25 cellular contexts compared by ENCODE assay signal in genomic region chr2:19895535-19895934, GRCh38. TPM values are rescaled to one million over a fixed set of nuclear protein-coding genes. Genes with fewer than 3 reads are reported as not detected.
A peak's percentile ranks its signal among the peaks of the same experiment; 100 is the strongest.
DNase-seq lines count a peak whose midpoint lies in the region; ATAC-seq, FAIRE-seq and TF ChIP-seq lines count a peak whose summit lies in the region.
"Had no signal": no experiment of that assay in that cellular context is flagged by ENCODE, and none has a peak within 500 bp of the region (broad histone marks: within the 10 kb centered on the region; RNA-seq: fewer than 3 reads in every experiment).

No MANE protein-coding gene starts in this region.

- peak overlapping the region; percentile 43 for H3K27ac Mint-ChIP-seq in activated naive CD4-positive, alpha-beta T cell treated with anti-CD3 and anti-CD28 coated beads, Interleukin-2, amount 50 U/mL, for 24 hours
- H3K27ac Mint-ChIP-seq in astrocyte (ENCODE audit: unreplicated experiment), result peak overlapping the region; percentile 66
- peak overlapping the region in 1 of 7 donors; percentile 14 for H3K27ac Mint-ChIP-seq in CD4-positive, alpha-beta memory T cell

- peak overlapping the region; percentile 72 for H3K4me2 ChIP-seq in Loucy (ENCODE audit: low read depth, low read length, poor library complexity, severe bottlenecking)
- no peak overlapping the region for H3K4me2 ChIP-seq in astrocyte (ENCODE audit: low read length)
- H3K4me2 ChIP-seq: KMS-11 had no signal

- CTCF ChIA-PET in CD4-positive, alpha-beta memory T cell (lab: Charles Lee; ENCODE audit: partially characterized antibody), result no interaction called here

- intact Hi-C loops in CD4-positive, alpha-beta memory T cell (cut with micrococcal nuclease), result no loop called here

- peak overlapping the region; percentile 50 for H3K9ac ChIP-seq in Loucy (ENCODE audit: low read depth, low read length, poor library complexity, severe bottlenecking)
- no peak overlapping the region for H3K9ac ChIP-seq in astrocyte (ENCODE audit: low read length)
- H3K9ac ChIP-seq: KMS-11, parathyroid adenoma had no signal

- H3K4me3 Mint-ChIP-seq in activated naive CD4-positive, alpha-beta T cell treated with anti-CD3 and anti-CD28 coated beads, Interleukin-2, amount 50 U/mL, for 24 hours, result no peak overlapping the region
- no peak overlapping the region for H3K4me3 Mint-ChIP-seq in astrocyte (ENCODE audit: unreplicated experiment)
- H3K4me3 Mint-ChIP-seq in CD4-positive, alpha-beta memory T cell, result peak overlapping the region in 3 of 8 donors; percentile 1 to 57 (median 54)
- H3K4me3 Mint-ChIP-seq: immature natural killer cell had no signal

- peaks cover 68% of the 10 kb centered on the region for H3K4me1 Mint-ChIP-seq in activated naive CD4-positive, alpha-beta T cell treated with anti-CD3 and anti-CD28 coated beads, Interleukin-2, amount 50 U/mL, for 24 hours
- peaks cover 25% of the 10 kb centered on the region for H3K4me1 Mint-ChIP-seq in astrocyte (ENCODE audit: low read depth, unreplicated experiment)
- peaks cover 30 to 56% (median 42%) of the 10 kb centered on the region in 4 donors for H3K4me1 Mint-ChIP-seq in CD4-positive, alpha-beta memory T cell

- no peak for DNase-seq in activated naive CD4-positive, alpha-beta T cell (lab: John Stamatoyannopoulos, UW)
- DNase-seq in astrocyte (ENCODE audit: low read depth) (no peak), ACHN (no peak)
- DNase-seq in stimulated activated naive CD8-positive, alpha-beta T cell treated with anti-CD3 and anti-CD28 coated beads, Interleukin-15, Interleukin-2, amounts not matched to agents 100 U/mL and 50 U/mL, for 24 hours, result no peak
- no peak for DNase-seq in CD4-positive, alpha-beta memory T cell
- DNase-seq: activated naive CD4-positive, alpha-beta T cell treated with anti-CD3 and anti-CD28 coated beads, Interleukin-2, amount 50 U/mL, for 16 hours; Caco-2; dorsolateral prefrontal cortex; glutamatergic neuron; GOT3; immature natural killer cell; NCI-H1417; NCI-H2171 treated with DMSO at 0.1 percent for 48 hours; stimulated activated CD4-positive, alpha-beta T cell treated with anti-CD3 and anti-CD28 coated beads, Interleukin-2, amount 100 ng/mL, for 48 hours had no signal

- H3K79me2 ChIP-seq in Loucy (ENCODE audit: insufficient read depth, low read length), result peaks cover 53% of the 10 kb centered on the region
- H3K79me2 ChIP-seq in astrocyte (ENCODE audit: insufficient read depth, low read length), result peaks cover 61% of the 10 kb centered on the region

- no peaks in the 10 kb centered on the region for H3K9me3 Mint-ChIP-seq in activated naive CD4-positive, alpha-beta T cell treated with anti-CD3 and anti-CD28 coated beads, Interleukin-2, amount 50 U/mL, for 24 hours
- H3K9me3 Mint-ChIP-seq in astrocyte (ENCODE audit: unreplicated experiment), result no peaks in the 10 kb centered on the region
- no peaks in the 10 kb centered on the region for H3K9me3 Mint-ChIP-seq in CD4-positive, alpha-beta memory T cell
- H3K9me3 Mint-ChIP-seq: immature natural killer cell had no signal

- H3K27me3 Mint-ChIP-seq in activated naive CD4-positive, alpha-beta T cell treated with anti-CD3 and anti-CD28 coated beads, Interleukin-2, amount 50 U/mL, for 24 hours, result no peaks in the 10 kb centered on the region
- no peaks in the 10 kb centered on the region for H3K27me3 Mint-ChIP-seq in astrocyte (ENCODE audit: low read depth, unreplicated experiment)
- no peaks in the 10 kb centered on the region for H3K27me3 Mint-ChIP-seq in CD4-positive, alpha-beta memory T cell

- H3F3A ChIP-seq in Loucy (ENCODE audit: low read depth), result no peaks in the 10 kb centered on the region

- no peak for TF ChIP-seq CTCF in Loucy (conservative IDR thresholded peaks at IDR 0.05; ENCODE audit: low read length)
- TF ChIP-seq CTCF in astrocyte (IDR thresholded peaks at IDR 0.05; ENCODE audit: insufficient read depth, low read depth, low read length), result no peak

- H3K4me1 ChIP-seq in Loucy (ENCODE audit: insufficient read depth, low read length, poor library complexity, severe bottlenecking) (peaks cover 52% of the 10 kb centered on the region), astrocyte (ENCODE audit: insufficient read depth, low read length) (peaks cover 9% of the 10 kb centered on the region)
- peaks cover 55% of the 10 kb centered on the region for H3K4me1 ChIP-seq in CD4-positive, alpha-beta memory T cell (ENCODE audit: insufficient read depth, low read length)
- H3K4me1 ChIP-seq: Caco-2 had no signal

- H3K36me3 ChIP-seq in Loucy (ENCODE audit: insufficient read depth, low read length), result no peaks in the 10 kb centered on the region
- H3K36me3 ChIP-seq in astrocyte (ENCODE audit: insufficient read depth, low read length), result no peaks in the 10 kb centered on the region
- no peaks in the 10 kb centered on the region for H3K36me3 ChIP-seq in CD4-positive, alpha-beta memory T cell (ENCODE audit: insufficient read depth, low read length)
- H3K36me3 ChIP-seq: suprapubic skin had no signal

- in situ Hi-C loops in ACHN (cut with HindIII; ENCODE audit: low pct_ligation_motif_present, low pct_unique_long_range_greater_than_20kb, low sequenced_read_pairs), result no loop called here

- H3K27ac ChIP-seq in astrocyte (ENCODE audit: low read depth, low read length), result no peak overlapping the region
- no peak overlapping the region for H3K27ac ChIP-seq in CD4-positive, alpha-beta memory T cell (ENCODE audit: low read depth, low read length)
- H3K27ac ChIP-seq: dorsolateral prefrontal cortex, esophagus muscularis mucosa, HL-60, KMS-11, parathyroid adenoma, suprapubic skin, VCaP had no signal

- H3K9me2 ChIP-seq in Loucy (replicated peaks; ENCODE audit: low read depth, low read length), result no peaks in the 10 kb centered on the region

- POLR2A ChIA-PET in CD4-positive, alpha-beta memory T cell (lab: Charles Lee; ENCODE audit: partially characterized antibody), result interaction anchor here (1.3 kb wide), 1 partner anchor 27 kb away, joined by 3 read pairs; no protein-coding TSS in a partner anchor

- H2AFZ ChIP-seq in Loucy (ENCODE audit: low read length) (no peak overlapping the region), astrocyte (ENCODE audit: low read depth, low read length) (no peak overlapping the region)
- H2AFZ ChIP-seq: parathyroid adenoma had no signal

- H3K4me3 ChIP-seq in Loucy (ENCODE audit: low read length, poor library complexity, severe bottlenecking), result peak overlapping the region; percentile 51
- no peak overlapping the region for H3K4me3 ChIP-seq in astrocyte (ENCODE audit: insufficient read depth, low read depth, low read length)
- H3K4me3 ChIP-seq in CD4-positive, alpha-beta memory T cell (ENCODE audit: low read length in 2 of 2), result no peak overlapping the region
- H3K4me3 ChIP-seq: dorsolateral prefrontal cortex, esophagus muscularis mucosa, suprapubic skin had no signal

- H3K36me3 Mint-ChIP-seq in activated naive CD4-positive, alpha-beta T cell treated with anti-CD3 and anti-CD28 coated beads, Interleukin-2, amount 50 U/mL, for 24 hours, result peaks cover 7% of the 10 kb centered on the region
- no peaks in the 10 kb centered on the region for H3K36me3 Mint-ChIP-seq in astrocyte (ENCODE audit: low read depth, unreplicated experiment)
- H3K36me3 Mint-ChIP-seq in CD4-positive, alpha-beta memory T cell, result peaks cover 9 to 20% of the 10 kb centered on the region in 2 donors

- H3K9me3 ChIP-seq in Loucy (ENCODE audit: insufficient read depth, low read depth, low read length) (no peaks in the 10 kb centered on the region), astrocyte (ENCODE audit: insufficient read depth, low read depth, low read length) (no peaks in the 10 kb centered on the region)
- H3K9me3 ChIP-seq in CD4-positive, alpha-beta memory T cell (ENCODE audit: control insufficient read depth in 1 of 2, low read length in 2 of 2), result no peaks in the 10 kb centered on the region
- H3K9me3 ChIP-seq: Caco-2, esophagus muscularis mucosa, suprapubic skin had no signal

- H3K27me3 ChIP-seq in Loucy (ENCODE audit: insufficient read depth, low read length, poor library complexity, severe bottlenecking) (no peaks in the 10 kb centered on the region), astrocyte (ENCODE audit: insufficient read depth, low read length) (no peaks in the 10 kb centered on the region)
- H3K27me3 ChIP-seq in CD4-positive, alpha-beta memory T cell (ENCODE audit: insufficient read depth, low read length), result no peaks in the 10 kb centered on the region
- H3K27me3 ChIP-seq: dorsolateral prefrontal cortex, esophagus muscularis mucosa, suprapubic skin had no signal

- ATAC-seq in stimulated activated naive CD8-positive, alpha-beta T cell treated with anti-CD3 and anti-CD28 coated beads, Interleukin-15, Interleukin-2, amounts not matched to agents 100 U/mL and 50 U/mL, for 24 hours, result peak; percentile 35
- no peak for ATAC-seq in HG02981 (IDR thresholded peaks at IDR 0.05; ENCODE audit: unreplicated experiment)

- no peak for FAIRE-seq in astrocyte (lab: Jason Lieb, UNC)
- FAIRE-seq: bronchial epithelial cell, GM12891 had no signal

- H4K20me1 ChIP-seq in Loucy (ENCODE audit: insufficient read depth, low read length, poor library complexity, severe bottlenecking) (peaks cover 25% of the 10 kb centered on the region), astrocyte (ENCODE audit: insufficient read depth, low read length) (peaks cover 32% of the 10 kb centered on the region)

RNA-seq across cellular contexts. Expression of gene TTC32, which starts 6.2 kb away (rescaled TPM):
- 3.9 and 4.2 TPM in 2 replicates for total RNA-seq in astrocyte
- 10 to 100 TPM; 44.4 to 48.7 TPM for total RNA-seq in CD4-positive, alpha-beta memory T cell
- 10 to 100 TPM; 24.3 to 34.2 TPM for polyA plus RNA-seq in CD4-positive, alpha-beta memory T cell
